In the genomic region with DNA sequence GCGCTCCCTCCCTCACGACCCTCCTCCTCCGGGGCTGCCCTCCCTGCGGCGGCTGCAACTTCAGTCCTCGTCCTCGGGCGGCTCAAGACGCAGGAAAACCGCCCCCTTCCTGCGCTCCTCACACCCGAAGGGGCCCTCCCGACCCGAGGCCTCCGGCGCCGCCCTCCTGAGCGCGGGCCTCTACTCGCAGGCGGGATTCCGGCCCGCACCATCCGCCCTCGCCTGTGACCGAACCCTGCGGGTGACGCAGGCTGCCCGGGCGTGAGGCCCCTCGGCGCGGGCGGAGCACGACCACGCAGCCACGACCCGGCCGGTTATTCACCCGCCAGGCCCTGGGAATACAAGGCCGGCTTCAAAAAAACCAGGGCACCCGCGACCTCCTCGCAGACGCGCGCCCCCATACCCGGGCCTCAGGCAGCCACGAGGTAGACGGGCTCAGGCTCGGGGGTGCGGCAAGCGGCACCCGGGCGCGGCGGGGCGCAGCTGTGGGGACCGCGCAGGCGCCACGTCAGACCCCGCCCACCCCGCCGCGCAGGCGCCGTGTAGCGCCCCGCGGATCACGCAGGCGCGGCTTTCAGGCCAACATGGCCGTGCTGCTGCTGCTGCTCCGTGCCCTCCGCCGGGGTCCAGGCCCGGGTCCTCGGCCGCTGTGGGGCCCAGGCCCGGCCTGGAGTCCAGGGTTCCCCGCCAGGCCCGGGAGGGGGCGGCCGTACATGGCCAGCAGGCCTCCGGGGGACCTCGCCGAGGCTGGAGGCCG, we compare ENCODE assay signal across 8 cellular contexts. TPM values are rescaled to one million over a fixed set of nuclear protein-coding genes. Genes with fewer than 3 reads are reported as not detected.
DNase-seq lines count a peak whose midpoint lies in the region; ATAC-seq and TF ChIP-seq lines count a peak whose summit lies in the region.

Gene SPG7, plus strand, starts transcription at position 570 of the 757 bp plus-strand sequence. Its CDS starts 15 bp downstream, at position 585.

- ATAC-seq in HG03432 (IDR thresholded peaks at IDR 0.05; ENCODE audit: unreplicated experiment) = peak; percentile 70

- peaks cover 27% of the 10 kb centered on the region for H3K36me3 ChIP-seq in BLaER1
- H3K36me3 ChIP-seq in liver (ENCODE audit: control insufficient read depth in 4 of 4, insufficient read depth in 3 of 4, low read depth in 1 of 4, low read length in 3 of 4) = peaks cover 5 to 16% (median 15%) of the 10 kb centered on the region in 4 donors

- no peak for TF ChIP-seq CTCF in liver (IDR thresholded peaks at IDR 0.05; ENCODE audit: low read depth, low read length, missing input control)

- peak within 1 kb of the TSS; percentile 98 for H3K9ac ChIP-seq in BLaER1
- peak within 1 kb of the TSS; percentile 8 to 50 for H3K9ac ChIP-seq in liver (ENCODE audit: low read depth in 1 of 2, low read length in 2 of 2)

- H3K4me3 ChIP-seq in BLaER1 (peak within 1 kb of the TSS; percentile 98), liver (ENCODE audit: low read depth in 1 of 3, low read length in 3 of 3) (peak within 1 kb of the TSS; percentile 73 to 98 (median 85))

- TF ChIP-seq RAD21 in liver (IDR thresholded peaks at IDR 0.05) = peak in 1 of 2 donors; percentile 3

- H3K27ac ChIP-seq in BLaER1 = peak within 1 kb of the TSS; percentile 97
- peak within 1 kb of the TSS; percentile 92 to 95 for H3K27ac ChIP-seq in liver (ENCODE audit: low read depth in 1 of 2, low read length in 2 of 2)

- DNase-seq in GM19238 (ENCODE audit: insufficient read length, low spot score) = peak; percentile 95
- DNase-seq in NCI-H748 treated with DMSO at 0.1 percent for 48 hours (lab: John Stamatoyannopoulos, UW) = peak; percentile 41
- DNase-seq in activated CD4-positive, alpha-beta T cell treated with anti-CD3 and anti-CD28 coated beads, Interleukin-2, amount 50 U/mL, for 24 hours (ENCODE audit: low read depth in 1 of 2, low spot score in 1 of 2) = peak; percentile 80 to 85
- DNase-seq in dermis blood vessel endothelial cell = peak; percentile 93
- DNase-seq in stimulated activated CD4-positive, alpha-beta T cell treated with anti-CD3 and anti-CD28 coated beads, Interleukin-4, amount 100 ng/mL, for 1 hour = peak; percentile 89

- peaks cover 62% of the 10 kb centered on the region for H3K4me1 ChIP-seq in BLaER1
- H3K4me1 ChIP-seq in liver (ENCODE audit: control insufficient read depth in 4 of 4, insufficient read depth in 4 of 4, low read length in 3 of 4) = peaks cover 10 to 33% (median 27%) of the 10 kb centered on the region in 4 donors

- H3K27me3 ChIP-seq in BLaER1 = no peaks in the 10 kb centered on the region
- no peaks in the 10 kb centered on the region for H3K27me3 ChIP-seq in liver (ENCODE audit: control insufficient read depth in 4 of 4, insufficient read depth in 4 of 4, low read length in 3 of 4)

- under 1% methylated on average over 90 of the region's 90 CpGs for WGBS in liver

- H3K9me3 ChIP-seq in BLaER1 = no peaks in the 10 kb centered on the region
- no peaks in the 10 kb centered on the region for H3K9me3 ChIP-seq in liver (ENCODE audit: control insufficient read depth in 4 of 4, low read length in 3 of 4)

- H4K20me1 ChIP-seq in BLaER1 = peaks cover 29% of the 10 kb centered on the region

- H3K4me2 ChIP-seq in BLaER1 = peak within 1 kb of the TSS; percentile 100

TF ChIP-seq in liver, 16 proteins besides CTCF, POLR2A, EP300 and RAD21:
- TF ChIP-seq, protein P1, sequence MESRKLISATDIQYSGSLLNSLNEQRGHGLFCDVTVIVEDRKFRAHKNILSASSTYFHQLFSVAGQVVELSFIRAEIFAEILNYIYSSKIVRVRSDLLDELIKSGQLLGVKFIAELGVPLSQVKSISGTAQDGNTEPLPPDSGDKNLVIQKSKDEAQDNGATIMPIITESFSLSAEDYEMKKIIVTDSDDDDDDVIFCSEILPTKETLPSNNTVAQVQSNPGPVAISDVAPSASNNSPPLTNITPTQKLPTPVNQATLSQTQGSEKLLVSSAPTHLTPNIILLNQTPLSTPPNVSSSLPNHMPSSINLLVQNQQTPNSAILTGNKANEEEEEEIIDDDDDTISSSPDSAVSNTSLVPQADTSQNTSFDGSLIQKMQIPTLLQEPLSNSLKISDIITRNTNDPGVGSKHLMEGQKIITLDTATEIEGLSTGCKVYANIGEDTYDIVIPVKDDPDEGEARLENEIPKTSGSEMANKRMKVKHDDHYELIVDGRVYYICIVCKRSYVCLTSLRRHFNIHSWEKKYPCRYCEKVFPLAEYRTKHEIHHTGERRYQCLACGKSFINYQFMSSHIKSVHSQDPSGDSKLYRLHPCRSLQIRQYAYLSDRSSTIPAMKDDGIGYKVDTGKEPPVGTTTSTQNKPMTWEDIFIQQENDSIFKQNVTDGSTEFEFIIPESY (IDR thresholded peaks at IDR 0.05) = no peak
- TF ChIP-seq FOXA1 (IDR thresholded peaks at IDR 0.05) (no peak), HNF4G (IDR thresholded peaks at IDR 0.05) (no peak), NR2F2 (IDR thresholded peaks at IDR 0.05) (no peak), HNF4A (conservative IDR thresholded peaks at IDR 0.05) (no peak), GABPA (IDR thresholded peaks at IDR 0.05 in 1 of 2, conservative IDR thresholded peaks at IDR 0.05 in 1 of 2) (no peak), YY1 (IDR thresholded peaks at IDR 0.05) (peak; percentile 77), SP1 (IDR thresholded peaks at IDR 0.05) (peak; percentile 12)
- TF ChIP-seq, protein P2, sequence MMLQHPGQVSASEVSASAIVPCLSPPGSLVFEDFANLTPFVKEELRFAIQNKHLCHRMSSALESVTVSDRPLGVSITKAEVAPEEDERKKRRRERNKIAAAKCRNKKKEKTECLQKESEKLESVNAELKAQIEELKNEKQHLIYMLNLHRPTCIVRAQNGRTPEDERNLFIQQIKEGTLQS (IDR thresholded peaks at IDR 0.05) = no peak
- TF ChIP-seq, protein P3, sequence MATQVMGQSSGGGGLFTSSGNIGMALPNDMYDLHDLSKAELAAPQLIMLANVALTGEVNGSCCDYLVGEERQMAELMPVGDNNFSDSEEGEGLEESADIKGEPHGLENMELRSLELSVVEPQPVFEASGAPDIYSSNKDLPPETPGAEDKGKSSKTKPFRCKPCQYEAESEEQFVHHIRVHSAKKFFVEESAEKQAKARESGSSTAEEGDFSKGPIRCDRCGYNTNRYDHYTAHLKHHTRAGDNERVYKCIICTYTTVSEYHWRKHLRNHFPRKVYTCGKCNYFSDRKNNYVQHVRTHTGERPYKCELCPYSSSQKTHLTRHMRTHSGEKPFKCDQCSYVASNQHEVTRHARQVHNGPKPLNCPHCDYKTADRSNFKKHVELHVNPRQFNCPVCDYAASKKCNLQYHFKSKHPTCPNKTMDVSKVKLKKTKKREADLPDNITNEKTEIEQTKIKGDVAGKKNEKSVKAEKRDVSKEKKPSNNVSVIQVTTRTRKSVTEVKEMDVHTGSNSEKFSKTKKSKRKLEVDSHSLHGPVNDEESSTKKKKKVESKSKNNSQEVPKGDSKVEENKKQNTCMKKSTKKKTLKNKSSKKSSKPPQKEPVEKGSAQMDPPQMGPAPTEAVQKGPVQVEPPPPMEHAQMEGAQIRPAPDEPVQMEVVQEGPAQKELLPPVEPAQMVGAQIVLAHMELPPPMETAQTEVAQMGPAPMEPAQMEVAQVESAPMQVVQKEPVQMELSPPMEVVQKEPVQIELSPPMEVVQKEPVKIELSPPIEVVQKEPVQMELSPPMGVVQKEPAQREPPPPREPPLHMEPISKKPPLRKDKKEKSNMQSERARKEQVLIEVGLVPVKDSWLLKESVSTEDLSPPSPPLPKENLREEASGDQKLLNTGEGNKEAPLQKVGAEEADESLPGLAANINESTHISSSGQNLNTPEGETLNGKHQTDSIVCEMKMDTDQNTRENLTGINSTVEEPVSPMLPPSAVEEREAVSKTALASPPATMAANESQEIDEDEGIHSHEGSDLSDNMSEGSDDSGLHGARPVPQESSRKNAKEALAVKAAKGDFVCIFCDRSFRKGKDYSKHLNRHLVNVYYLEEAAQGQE (IDR thresholded peaks at IDR 0.05) = no peak

RNA-seq across cellular contexts. Expression of gene SPG7, which starts in this region (rescaled TPM):
- total RNA-seq in dermis blood vessel endothelial cell = 145 and 170 TPM in 2 replicates
- 100 to 1,000 TPM in 1 of 2 donors, 10 to 100 TPM in 1; 43.7 to 102 TPM for total RNA-seq in liver
- polyA plus RNA-seq in liver = 10 to 100 TPM; 34.5 to 55.3 TPM

Comparison
In these comparisons a context has a peak if more than half of its experiments do, and no peak if none do; other contexts are left out.
1. Peak in every context shown above with its lines: DNase-seq, ATAC-seq, H3K4me3 ChIP-seq and H3K27ac ChIP-seq.
2. DNase-seq: peak in every context shown above with its lines; median percentile 95 in GM19238; 93 in dermis blood vessel endothelial cell; 89 in stimulated activated CD4-positive, alpha-beta T cell treated with anti-CD3 and anti-CD28 coated beads, Interleukin-4, amount 100 ng/mL, for 1 hour; 82 in activated CD4-positive, alpha-beta T cell treated with anti-CD3 and anti-CD28 coated beads, Interleukin-2, amount 50 U/mL, for 24 hours; 41 in NCI-H748 treated with DMSO at 0.1 percent for 48 hours.